ENCODE assay signal across 18 cellular contexts in the genomic region with DNA sequence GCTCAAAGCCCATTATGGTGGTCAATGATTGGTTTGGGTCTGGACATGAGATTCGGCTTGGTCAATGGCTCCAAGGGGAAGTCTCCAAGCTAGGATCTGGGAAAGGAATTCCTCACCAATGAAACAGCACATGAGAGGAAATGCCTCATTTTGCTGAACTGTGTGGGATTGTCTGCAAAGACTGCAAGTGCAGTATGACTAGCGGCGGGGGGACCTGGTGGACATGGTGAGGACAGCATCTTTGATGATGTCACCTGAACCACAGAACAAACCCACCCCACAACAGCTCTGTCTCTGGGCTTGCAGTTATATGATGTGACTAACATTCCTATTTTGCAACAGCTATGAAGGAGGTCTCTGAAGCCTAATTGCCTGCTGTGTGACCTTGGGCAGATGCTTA. TPM values are rescaled to one million over a fixed set of nuclear protein-coding genes. Genes with fewer than 3 reads are reported as not detected.
DNase-seq lines count a peak whose midpoint lies in the region; FAIRE-seq and TF ChIP-seq lines count a peak whose summit lies in the region.
"Had no signal": no experiment of that assay in that cellular context is flagged by ENCODE, and none has a peak within 500 bp of the region (broad histone marks: within the 10 kb centered on the region; RNA-seq: fewer than 3 reads in every experiment).

No MANE protein-coding gene starts in this region.

- H3F3A ChIP-seq in SK-N-SH (replicated peaks; ENCODE audit: insufficient read depth) = no peaks in the 10 kb centered on the region

- H3K4me1 Mint-ChIP-seq in astrocyte (ENCODE audit: low read depth, unreplicated experiment) = peaks cover 9% of the 10 kb centered on the region
- H3K4me1 Mint-ChIP-seq: B cell, IgD-negative memory B cell had no signal

- H3K4me3 Mint-ChIP-seq in astrocyte (ENCODE audit: unreplicated experiment) = no peak overlapping the region
- H3K4me3 Mint-ChIP-seq: B cell, IgD-negative memory B cell, neural crest cell had no signal

- FAIRE-seq in H54 (lab: Jason Lieb, UNC) = no peak
- FAIRE-seq in astrocyte (lab: Jason Lieb, UNC) = peak; percentile 74
- FAIRE-seq: D721Med, keratinocyte had no signal

- TF ChIP-seq CTCF in astrocyte (IDR thresholded peaks at IDR 0.05; ENCODE audit: insufficient read depth, low read depth, low read length) = no peak
- no peak for TF ChIP-seq CTCF in SK-N-SH (IDR thresholded peaks at IDR 0.05)
- no peak for TF ChIP-seq CTCF in ovary (IDR thresholded peaks at IDR 0.05)

- TF ChIP-seq EP300 in SK-N-SH (IDR thresholded peaks at IDR 0.05; ENCODE audit: borderline replicate concordance in 1 of 2, low read depth in 1 of 2, low read length in 1 of 2) (no peak), ovary (IDR thresholded peaks at IDR 0.05) (no peak)

- no peaks in the 10 kb centered on the region for H4K20me1 ChIP-seq in astrocyte (ENCODE audit: insufficient read depth, low read length)
- H4K20me1 ChIP-seq in SK-N-SH (ENCODE audit: insufficient read depth) = no peaks in the 10 kb centered on the region

- WGBS in SK-N-SH (ENCODE audit: low lambda C conversion rate) = 20% methylated on average over 3 of the region's 3 CpGs
- WGBS in ovary, 3 donors = 55 to 82% (median 66%) methylated on average over 3 of the region's 3 CpGs

- no peak overlapping the region for H3K9ac ChIP-seq in astrocyte (ENCODE audit: low read length)
- no peak overlapping the region for H3K9ac ChIP-seq in SK-N-SH

- H3K4me3 ChIP-seq in astrocyte (ENCODE audit: insufficient read depth, low read depth, low read length) (no peak overlapping the region), SK-N-SH (ENCODE audit: low read depth in 2 of 2, low read length in 1 of 2) (no peak overlapping the region), ovary (no peak overlapping the region)
- H3K4me3 ChIP-seq: PC-9 had no signal

- H3K27ac Mint-ChIP-seq in astrocyte (ENCODE audit: unreplicated experiment) = peak overlapping the region; percentile 14
- H3K27ac Mint-ChIP-seq: B cell, IgD-negative memory B cell had no signal

- H3K27ac ChIP-seq in astrocyte (ENCODE audit: low read depth, low read length) = peak overlapping the region; percentile 76
- no peak overlapping the region for H3K27ac ChIP-seq in SK-N-SH (ENCODE audit: low read depth in 2 of 2, low read length in 1 of 2)
- H3K27ac ChIP-seq in ovary = no peak overlapping the region
- H3K27ac ChIP-seq: PC-9 had no signal

- peaks cover 4% of the 10 kb centered on the region for H3K9me3 Mint-ChIP-seq in astrocyte (ENCODE audit: unreplicated experiment)
- H3K9me3 Mint-ChIP-seq: IgD-negative memory B cell had no signal

- no peak for TF ChIP-seq POLR2A in H54 (IDR thresholded peaks at IDR 0.05; ENCODE audit: low read depth, low read length)
- no peak for TF ChIP-seq POLR2A in ovary (IDR thresholded peaks at IDR 0.05)

- peaks cover 2% of the 10 kb centered on the region for H3K27me3 Mint-ChIP-seq in astrocyte (ENCODE audit: low read depth, unreplicated experiment)

- CTCF ChIA-PET in SK-N-SH (lab: Yijun Ruan, JAX) = interaction anchor here (1.3 kb wide), 2 partner anchors 12 to 32 kb away, joined by 3 to 5 read pairs; no protein-coding TSS in a partner anchor

- no peaks in the 10 kb centered on the region for H3K9me2 ChIP-seq in SK-N-SH

- POLR2A ChIA-PET in SK-N-SH (lab: Yijun Ruan, JAX) = no interaction called here

- H3K27me3 ChIP-seq in astrocyte (ENCODE audit: insufficient read depth, low read length) (no peaks in the 10 kb centered on the region), SK-N-SH (ENCODE audit: insufficient read depth) (no peaks in the 10 kb centered on the region), ovary (no peaks in the 10 kb centered on the region)

- intact Hi-C loops in ovary (cut with DNase I) = no loop called here

- peak overlapping the region; percentile 48 for H2AFZ ChIP-seq in astrocyte (ENCODE audit: low read depth, low read length)
- no peak overlapping the region for H2AFZ ChIP-seq in SK-N-SH (ENCODE audit: low read depth)
- H2AFZ ChIP-seq: PC-9 had no signal

- no peak for TF ChIP-seq RAD21 in SK-N-SH (IDR thresholded peaks at IDR 0.05; ENCODE audit: low read length)

- no peaks in the 10 kb centered on the region for H3K9me3 ChIP-seq in astrocyte (ENCODE audit: insufficient read depth, low read depth, low read length)
- no peaks in the 10 kb centered on the region for H3K9me3 ChIP-seq in SK-N-SH
- no peaks in the 10 kb centered on the region for H3K9me3 ChIP-seq in ovary

- DNase-seq in AG08395 (ENCODE audit: low spot score) (peak; percentile 70), H54 (ENCODE audit: insufficient read length, low spot score) (peak; percentile 19), astrocyte (ENCODE audit: low read depth) (peak; percentile 70), islet precursor cell (peak; percentile 89), NCI-H345 (lab: John Stamatoyannopoulos, UW) (no peak), SK-N-SH (no peak), ovary (no peak), glomerular visceral epithelial cell (ENCODE audit: extremely low spot score) (no peak)
- DNase-seq: NCI-H748 treated with DMSO at 0.1 percent for 48 hours, retina, substantia nigra had no signal

- no peaks in the 10 kb centered on the region for H3K36me3 ChIP-seq in astrocyte (ENCODE audit: insufficient read depth, low read length)
- H3K36me3 ChIP-seq in SK-N-SH (replicated peaks in 1 of 2; ENCODE audit: control insufficient read depth in 1 of 2, insufficient read depth in 2 of 2, low read length in 1 of 2) = no peaks in the 10 kb centered on the region
- no peaks in the 10 kb centered on the region for H3K36me3 ChIP-seq in ovary

- H3K36me3 Mint-ChIP-seq in astrocyte (ENCODE audit: low read depth, unreplicated experiment) = no peaks in the 10 kb centered on the region

- H3K4me1 ChIP-seq in astrocyte (ENCODE audit: insufficient read depth, low read length) (peaks cover 16% of the 10 kb centered on the region), SK-N-SH (ENCODE audit: control insufficient read depth in 1 of 2, insufficient read depth in 2 of 2, low read depth in 1 of 2, low read length in 1 of 2) (peaks cover 0 to 3% of the 10 kb centered on the region in 2 experiments; a peak in 1 of 4 replicates), ovary (ENCODE audit: insufficient read depth) (no peaks in the 10 kb centered on the region)

- H3K4me2 ChIP-seq in astrocyte (ENCODE audit: low read length) (peak overlapping the region; percentile 45), SK-N-SH (no peak overlapping the region)
- H3K4me2 ChIP-seq: PC-9 had no signal

- H3K79me2 ChIP-seq in astrocyte (ENCODE audit: insufficient read depth, low read length) = no peaks in the 10 kb centered on the region
- H3K79me2 ChIP-seq in SK-N-SH (ENCODE audit: insufficient read depth) = no peaks in the 10 kb centered on the region

TF ChIP-seq in SK-N-SH, 30 proteins besides CTCF, POLR2A, EP300 and RAD21:
- TF ChIP-seq, protein P1, sequence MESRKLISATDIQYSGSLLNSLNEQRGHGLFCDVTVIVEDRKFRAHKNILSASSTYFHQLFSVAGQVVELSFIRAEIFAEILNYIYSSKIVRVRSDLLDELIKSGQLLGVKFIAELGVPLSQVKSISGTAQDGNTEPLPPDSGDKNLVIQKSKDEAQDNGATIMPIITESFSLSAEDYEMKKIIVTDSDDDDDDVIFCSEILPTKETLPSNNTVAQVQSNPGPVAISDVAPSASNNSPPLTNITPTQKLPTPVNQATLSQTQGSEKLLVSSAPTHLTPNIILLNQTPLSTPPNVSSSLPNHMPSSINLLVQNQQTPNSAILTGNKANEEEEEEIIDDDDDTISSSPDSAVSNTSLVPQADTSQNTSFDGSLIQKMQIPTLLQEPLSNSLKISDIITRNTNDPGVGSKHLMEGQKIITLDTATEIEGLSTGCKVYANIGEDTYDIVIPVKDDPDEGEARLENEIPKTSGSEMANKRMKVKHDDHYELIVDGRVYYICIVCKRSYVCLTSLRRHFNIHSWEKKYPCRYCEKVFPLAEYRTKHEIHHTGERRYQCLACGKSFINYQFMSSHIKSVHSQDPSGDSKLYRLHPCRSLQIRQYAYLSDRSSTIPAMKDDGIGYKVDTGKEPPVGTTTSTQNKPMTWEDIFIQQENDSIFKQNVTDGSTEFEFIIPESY (IDR thresholded peaks at IDR 0.05; ENCODE audit: borderline replicate concordance, low read depth) = no peak
- TF ChIP-seq, protein P2, sequence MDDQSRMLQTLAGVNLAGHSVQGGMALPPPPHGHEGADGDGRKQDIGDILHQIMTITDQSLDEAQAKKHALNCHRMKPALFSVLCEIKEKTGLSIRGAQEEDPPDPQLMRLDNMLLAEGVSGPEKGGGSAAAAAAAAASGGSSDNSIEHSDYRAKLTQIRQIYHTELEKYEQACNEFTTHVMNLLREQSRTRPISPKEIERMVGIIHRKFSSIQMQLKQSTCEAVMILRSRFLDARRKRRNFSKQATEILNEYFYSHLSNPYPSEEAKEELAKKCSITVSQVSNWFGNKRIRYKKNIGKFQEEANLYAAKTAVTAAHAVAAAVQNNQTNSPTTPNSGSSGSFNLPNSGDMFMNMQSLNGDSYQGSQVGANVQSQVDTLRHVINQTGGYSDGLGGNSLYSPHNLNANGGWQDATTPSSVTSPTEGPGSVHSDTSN (IDR thresholded peaks at IDR 0.05) = no peak
- TF ChIP-seq NRF1 (IDR thresholded peaks at IDR 0.05; ENCODE audit: low read depth, low read length) (no peak), MXI1 (IDR thresholded peaks at IDR 0.05; ENCODE audit: low read depth, low read length) (no peak), RXRA (IDR thresholded peaks at IDR 0.05; ENCODE audit: borderline replicate concordance, low read depth) (no peak), POLR2AphosphoS5 (IDR thresholded peaks at IDR 0.05; ENCODE audit: low read depth, low read length) (no peak), EZH2phosphoT487 (IDR thresholded peaks at IDR 0.05; ENCODE audit: borderline replicate concordance, low read depth) (no peak)
TF ChIP-seq in SK-N-SH: peak in this region for 0.

RNA-seq across cellular contexts. Expression of gene NKD1, which starts 50.6 kb away (rescaled TPM):
- 9.1 and 9.8 TPM in 2 replicates for total RNA-seq in astrocyte
- 0.02 and 0.13 TPM in 2 replicates for polyA plus RNA-seq in SK-N-SH (2012; rRNA removed)
- polyA plus RNA-seq in SK-N-SH (2012; cell fraction: cytosol; rRNA removed) = 0.03 and 0.16 TPM in 2 replicates
- 0.04 and 0.05 TPM in 2 replicates for polyA plus RNA-seq in SK-N-SH (2012; cell fraction: nucleus; rRNA removed)
- 10 to 100 TPM in 6 of 7 donors, 1 to 10 TPM in 1; 3.3 to 72.1 (median 17.4) TPM for total RNA-seq in ovary
- polyA plus RNA-seq in ovary = 1 to 10 TPM; 2.5 to 6.8 TPM
- total RNA-seq: epithelial cell of proximal tubule had no signal
- polyA plus RNA-seq: IgD-negative memory B cell had no signal

Comparison
In these comparisons a context has a peak if more than half of its experiments do, and no peak if none do; other contexts are left out.
1. DNase-seq: peak in AG08395 (single experiment), H54 (single experiment), astrocyte (single experiment) and islet precursor cell (single experiment); none in NCI-H345 (single experiment), SK-N-SH (single experiment), ovary (0 of 5) and glomerular visceral epithelial cell (single experiment).